19 cellular contexts compared by ENCODE assay signal in the genomic region with DNA sequence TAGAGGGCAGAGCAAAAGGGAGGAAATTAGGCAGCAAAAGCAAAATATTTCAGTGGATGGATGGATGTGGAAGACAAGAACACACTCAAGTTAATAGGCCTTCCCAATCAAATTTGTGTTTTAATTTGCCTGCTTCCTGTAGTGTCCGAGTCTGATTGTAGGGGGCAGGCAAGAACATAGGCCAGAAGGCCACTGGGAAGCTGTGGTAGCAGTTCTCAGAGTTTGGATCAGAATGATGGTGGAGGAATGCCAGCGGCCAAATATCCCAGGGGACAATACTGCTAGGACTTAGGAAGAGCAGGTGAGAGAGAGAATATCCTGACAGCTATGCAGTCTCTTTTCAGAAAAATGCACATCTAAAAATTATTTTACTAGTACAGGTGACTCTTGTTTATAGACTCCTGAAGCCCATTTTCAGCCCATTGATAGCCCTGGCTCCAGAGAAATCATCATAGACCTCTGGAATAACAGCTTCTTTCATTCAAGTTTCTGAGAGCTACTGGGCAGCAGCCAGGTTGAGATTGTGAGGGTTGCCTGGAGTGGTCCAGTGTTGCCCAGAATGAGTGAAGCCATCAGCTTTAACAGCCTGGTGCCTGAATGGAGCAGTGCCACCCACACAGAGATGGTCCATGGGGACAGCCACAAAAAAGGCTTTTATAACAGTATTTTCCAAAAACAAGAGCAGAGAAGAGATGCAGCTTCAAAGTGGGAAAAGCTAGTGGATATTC. TPM values are rescaled to one million over a fixed set of nuclear protein-coding genes. Genes with fewer than 3 reads are reported as not detected.
DNase-seq lines count a peak whose midpoint lies in the region; ATAC-seq and TF ChIP-seq lines count a peak whose summit lies in the region.
"Had no signal": no experiment of that assay in that cellular context is flagged by ENCODE, and none has a peak within 500 bp of the region (broad histone marks: within the 10 kb centered on the region; RNA-seq: fewer than 3 reads in every experiment).

No MANE protein-coding gene starts in this region.

- H3K9me3 ChIP-seq in heart right ventricle, result peaks cover 0 to 6% (median 0%) of the 10 kb centered on the region in 11 donors
- H3K9me3 ChIP-seq: ovary, upper lobe of right lung had no signal

- peaks cover 8 to 15% of the 10 kb centered on the region in 2 donors for H3K9me3 Mint-ChIP-seq in stimulated activated naive CD8-positive, alpha-beta T cell treated with anti-CD3 and anti-CD28 coated beads, Interleukin-15, amount 100 ng/mL, for 72 hours
- H3K9me3 Mint-ChIP-seq: effector memory CD8-positive, alpha-beta T cell had no signal

- H3K4me3 Mint-ChIP-seq in stimulated activated naive CD8-positive, alpha-beta T cell treated with anti-CD3 and anti-CD28 coated beads, Interleukin-15, amount 100 ng/mL, for 72 hours, result no peak overlapping the region
- H3K4me3 Mint-ChIP-seq: effector memory CD8-positive, alpha-beta T cell; naive B cell had no signal

- H3K27ac ChIP-seq in heart right ventricle, result no peak overlapping the region
- H3K27ac ChIP-seq in temporal lobe (ENCODE audit: low read depth, low read length), result peak overlapping the region; percentile 3
- H3K27ac ChIP-seq: A549, ovary, upper lobe of right lung had no signal

- no peaks in the 10 kb centered on the region for H3K4me1 ChIP-seq in heart right ventricle
- H3K4me1 ChIP-seq: A549, upper lobe of right lung had no signal

- DNase-seq in heart right ventricle (no peak), Right ventricle myocardium superior (no peak), head of caudate nucleus (peak in 27 of 42 donors; percentile 13 to 63 (median 37)), NCI-H345 treated with DMSO at 0.1 percent for 48 hours (lab: John Stamatoyannopoulos, UW; ENCODE audit: unreplicated experiment) (no peak)
- DNase-seq in stimulated activated naive CD8-positive, alpha-beta T cell treated with anti-CD3 and anti-CD28 coated beads, Interleukin-15, amount 100 ng/mL, for 72 hours, result no peak
- DNase-seq: activated effector memory CD4-positive, alpha-beta T cell treated with anti-CD3 and anti-CD28 coated beads, Interleukin-2, amount 50 U/mL, for 16 hours; effector memory CD8-positive, alpha-beta T cell; GDM1; HCEC 1CT; kidney; naive B cell; NCI-H2081 treated with DMSO at 0.1 percent for 48 hours; ovary; T-helper 1 cell; upper lobe of right lung had no signal

- no peaks in the 10 kb centered on the region for H3K36me3 ChIP-seq in heart right ventricle
- H3K36me3 ChIP-seq: ovary, upper lobe of right lung had no signal

- ATAC-seq in heart right ventricle (no peak), Right ventricle myocardium superior (ENCODE audit: poor library complexity) (no peak), GM18520 (IDR thresholded peaks at IDR 0.05; ENCODE audit: unreplicated experiment) (no peak)
- no peak for ATAC-seq in stimulated activated naive CD8-positive, alpha-beta T cell treated with anti-CD3 and anti-CD28 coated beads, Interleukin-15, amount 100 ng/mL, for 72 hours
- ATAC-seq: A549; effector memory CD8-positive, alpha-beta T cell; upper lobe of right lung had no signal

- H3K27me3 Mint-ChIP-seq in stimulated activated naive CD8-positive, alpha-beta T cell treated with anti-CD3 and anti-CD28 coated beads, Interleukin-15, amount 100 ng/mL, for 72 hours, result no peaks in the 10 kb centered on the region

- intact Hi-C loops in heart right ventricle (cut with DNase I) (no loop called here), Right ventricle myocardium superior (cut with DNase I) (no loop called here), head of caudate nucleus (cut with DNase I) (no loop called here)

- WGBS in heart right ventricle, 2 donors, result 61 to 66% methylated on average over 2 of the region's 2 CpGs

- no peaks in the 10 kb centered on the region for H3K4me1 Mint-ChIP-seq in stimulated activated naive CD8-positive, alpha-beta T cell treated with anti-CD3 and anti-CD28 coated beads, Interleukin-15, amount 100 ng/mL, for 72 hours
- H3K4me1 Mint-ChIP-seq: naive B cell had no signal

- H3K27me3 ChIP-seq in heart right ventricle, result no peaks in the 10 kb centered on the region
- H3K27me3 ChIP-seq: ovary, upper lobe of right lung had no signal

- H3K4me3 ChIP-seq in heart right ventricle (no peak overlapping the region), WI38 (ENCODE audit: low read depth, low read length) (no peak overlapping the region)
- H3K4me3 ChIP-seq: A549, ovary, upper lobe of right lung had no signal

- peak in 6 of 9 donors; percentile 15 to 37 (median 21) for TF ChIP-seq CTCF in heart right ventricle (IDR thresholded peaks at IDR 0.05)
- TF ChIP-seq CTCF in WI38 (IDR thresholded peaks at IDR 0.05; ENCODE audit: low read depth, low read length), result 0 out of 2 replicates have a peak, but pooled peaks have one; percentile 5

- no peak overlapping the region for H3K27ac Mint-ChIP-seq in stimulated activated naive CD8-positive, alpha-beta T cell treated with anti-CD3 and anti-CD28 coated beads, Interleukin-15, amount 100 ng/mL, for 72 hours
- H3K27ac Mint-ChIP-seq: effector memory CD8-positive, alpha-beta T cell had no signal

RNA-seq across cellular contexts. Expression of gene SERPINE2, which starts 19.1 kb away (rescaled TPM):
- total RNA-seq in heart right ventricle (10 to 100 TPM in 9 of 10 donors, 1 to 10 TPM in 1; 5.3 to 56.6 (median 19.7) TPM), Right ventricle myocardium superior (6.0 TPM), temporal lobe (41.1 TPM)
- 10 to 100 TPM in 1 of 2 donors, 1 to 10 TPM in 1; 9.6 to 27.6 TPM for polyA plus RNA-seq in heart right ventricle

Comparison
In these comparisons a context has a peak if more than half of its experiments do, and no peak if none do; other contexts are left out.
1. DNase-seq: peak in head of caudate nucleus (27 of 42); none in heart right ventricle (0 of 2), Right ventricle myocardium superior (single experiment), stimulated activated naive CD8-positive, alpha-beta T cell treated with anti-CD3 and anti-CD28 coated beads, Interleukin-15, amount 100 ng/mL, for 72 hours (0 of 2) and NCI-H345 treated with DMSO at 0.1 percent for 48 hours (single experiment).